In the genomic region with DNA sequence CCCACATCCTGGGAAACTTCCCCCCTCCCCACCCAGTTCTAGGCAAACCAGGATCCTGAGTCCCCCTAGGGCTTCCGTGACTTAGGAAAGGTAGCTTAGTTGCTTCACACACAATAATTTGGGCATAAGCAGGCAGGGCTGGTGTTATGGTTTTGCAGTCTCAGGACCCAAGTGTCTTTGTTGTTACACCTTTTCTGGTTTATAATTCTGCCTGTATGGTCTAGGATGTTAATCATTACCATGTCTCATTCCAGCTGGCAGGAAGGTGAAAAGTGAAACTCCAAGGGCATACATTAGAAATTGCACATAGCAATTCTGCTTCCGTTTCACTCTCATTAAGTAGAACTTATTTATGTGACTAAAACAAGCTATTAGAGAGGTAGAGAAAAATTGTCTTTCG, we compare ENCODE assay signal across 14 cellular contexts. TPM values are rescaled to one million over a fixed set of nuclear protein-coding genes. Genes with fewer than 3 reads are reported as not detected.
A peak's percentile ranks its signal among the peaks of the same experiment; 100 is the strongest.
DNase-seq lines count a peak whose midpoint lies in the region; ATAC-seq, FAIRE-seq and TF ChIP-seq lines count a peak whose summit lies in the region.
"Had no signal": no experiment of that assay in that cellular context is flagged by ENCODE, and none has a peak within 500 bp of the region (broad histone marks: within the 10 kb centered on the region; RNA-seq: fewer than 3 reads in every experiment).

No MANE protein-coding gene starts in this region.

- H3K4me3 Mint-ChIP-seq in activated naive CD8-positive, alpha-beta T cell treated with anti-CD3 and anti-CD28 coated beads, Interleukin-2, amount 50 U/mL, for 24 hours: no peak overlapping the region
- H3K4me3 Mint-ChIP-seq: B cell had no signal

- H3K36me3 ChIP-seq in HepG2 (replicated peaks in 1 of 2; ENCODE audit: control insufficient read depth in 1 of 2, insufficient read depth in 2 of 2, low read length in 2 of 2): no peaks in the 10 kb centered on the region

- WGBS in HepG2 (ENCODE audit: low lambda C conversion rate): 6% methylated on average over 3 of the region's 3 CpGs

- no peak for FAIRE-seq in HepG2 (lab: Jason Lieb, UNC)

- no peak for TF ChIP-seq RAD21 in HepG2 (CRISPR knock-in tag; IDR thresholded peaks at IDR 0.05)

- ATAC-seq in GM21786 (IDR thresholded peaks at IDR 0.05; ENCODE audit: unreplicated experiment) (peak; percentile 62), HepG2 (peak; percentile 99), HG03045 (IDR thresholded peaks at IDR 0.05; ENCODE audit: unreplicated experiment) (no peak)
- no peak for ATAC-seq in activated naive CD8-positive, alpha-beta T cell treated with anti-CD3 and anti-CD28 coated beads, Interleukin-2, amount 50 U/mL, for 24 hours

- H3K4me3 ChIP-seq in HepG2 (replicated peaks in 1 of 3; ENCODE audit: insufficient read depth in 1 of 3, low read depth in 2 of 3, low read length in 3 of 3): peak overlapping the region; percentile 58 to 66 (median 63)
- no peak overlapping the region for H3K4me3 ChIP-seq in coronary artery

- TF ChIP-seq EP300 in HepG2 (IDR thresholded peaks at IDR 0.05; ENCODE audit: low read depth in 2 of 2, low read length in 2 of 2) (no peak), HepG2 (CRISPR knock-in tag; IDR thresholded peaks at IDR 0.05; ENCODE audit: borderline replicate concordance) (no peak)

- H4K20me1 ChIP-seq in HepG2 (ENCODE audit: insufficient read depth, low read length): no peaks in the 10 kb centered on the region

- POLR2A ChIA-PET in HepG2 (lab: Yijun Ruan, JAX): no interaction called here

- TF ChIP-seq POLR2A in HepG2 (IDR thresholded peaks at IDR 0.05; ENCODE audit: insufficient read depth in 1 of 2, low read depth in 2 of 2, low read length in 2 of 2): no peak

- H3K9me3 Mint-ChIP-seq in activated naive CD8-positive, alpha-beta T cell treated with anti-CD3 and anti-CD28 coated beads, Interleukin-2, amount 50 U/mL, for 24 hours: no peaks in the 10 kb centered on the region
- H3K9me3 Mint-ChIP-seq: activated T-helper 2 cell treated with anti-CD3 and anti-CD28 coated beads, Interferon-gamma antibody, Interleukin-2, Interleukin-4, amounts not matched to agents 10 μg/mL and 5 μg/mL and 100 μg/mL, durations not matched to agents 14 hours and 24 hours and 36 hours had no signal

- H3K4me1 Mint-ChIP-seq in activated naive CD8-positive, alpha-beta T cell treated with anti-CD3 and anti-CD28 coated beads, Interleukin-2, amount 50 U/mL, for 24 hours: no peaks in the 10 kb centered on the region

- intact Hi-C loops in HepG2 (cut with micrococcal nuclease; ENCODE audit: unreplicated experiment): no loop called here

- no peaks in the 10 kb centered on the region for H3K79me2 ChIP-seq in HepG2 (ENCODE audit: insufficient read depth, low read length)

- BruUV-seq in HepG2 (replicated peaks; lab: Mats Ljungman, UMichigan): no TSS peak

- no peaks in the 10 kb centered on the region for H3K27me3 Mint-ChIP-seq in activated naive CD8-positive, alpha-beta T cell treated with anti-CD3 and anti-CD28 coated beads, Interleukin-2, amount 50 U/mL, for 24 hours
- H3K27me3 Mint-ChIP-seq: B cell had no signal

- TF ChIP-seq CTCF in HepG2 (CRISPR knock-in tag; IDR thresholded peaks at IDR 0.05) (no peak), coronary artery (IDR thresholded peaks at IDR 0.05) (no peak)

- H3K4me2 ChIP-seq in HepG2 (ENCODE audit: low read depth, low read length): peak overlapping the region; percentile 78

- no peaks in the 10 kb centered on the region; a peak in 1 of 5 replicates for H3K27me3 ChIP-seq in HepG2 (ENCODE audit: control insufficient read depth in 1 of 2, insufficient read depth in 2 of 2, low read length in 2 of 2)

- no peak overlapping the region for H3K27ac ChIP-seq in HepG2 (ENCODE audit: extremely low read length, insufficient read depth, low read length)
- no peak overlapping the region for H3K27ac ChIP-seq in coronary artery

- H3K9ac ChIP-seq in HepG2 (ENCODE audit: insufficient read depth, low read depth, low read length): no peak overlapping the region

- no peaks in the 10 kb centered on the region for H3K36me3 Mint-ChIP-seq in activated naive CD8-positive, alpha-beta T cell treated with anti-CD3 and anti-CD28 coated beads, Interleukin-2, amount 50 U/mL, for 24 hours (ENCODE audit: low read depth)

- in situ Hi-C loops in Caki2 (cut with HindIII; ENCODE audit: low pct_unique_long_range_greater_than_20kb, low sequenced_read_pairs) (no loop called here), HepG2 (cut with HindIII; ENCODE audit: extremely low pct_ligation_motif_present, low pct_unique_long_range_greater_than_20kb) (no loop called here)

- peaks cover 7% of the 10 kb centered on the region; the same call in 1 of the 2 replicates for H3K4me1 ChIP-seq in HepG2 (ENCODE audit: insufficient read depth, low read length)

- CTCF ChIA-PET in HepG2 (lab: Yijun Ruan, JAX; ENCODE audit: low intra/inter-chr PET ratio, low total read pairs): no interaction called here

- H2AFZ ChIP-seq in HepG2 (ENCODE audit: low read length): peak overlapping the region; percentile 58

- H3K27ac Mint-ChIP-seq in activated naive CD8-positive, alpha-beta T cell treated with anti-CD3 and anti-CD28 coated beads, Interleukin-2, amount 50 U/mL, for 24 hours: no peak overlapping the region
- H3K27ac Mint-ChIP-seq: activated T-helper 2 cell treated with anti-CD3 and anti-CD28 coated beads, Interferon-gamma antibody, Interleukin-2, Interleukin-4, amounts not matched to agents 10 μg/mL and 5 μg/mL and 100 μg/mL, durations not matched to agents 14 hours and 24 hours and 36 hours; B cell had no signal

- H3K9me3 ChIP-seq in HepG2 (ENCODE audit: low read length): no peaks in the 10 kb centered on the region

- DNase-seq in Caki2 (ENCODE audit: low read depth) (peak; percentile 56), NCI-H526 treated with DMSO at 0.1 percent for 48 hours (lab: John Stamatoyannopoulos, UW) (peak; percentile 28), HepG2 (ENCODE audit: low spot score) (peak; percentile 6), coronary artery (ENCODE audit: low spot score) (no peak), UCSD-AML1 (lab: John Stamatoyannopoulos, UW; ENCODE audit: unreplicated experiment) (no peak)
- DNase-seq in activated naive CD8-positive, alpha-beta T cell treated with anti-CD3 and anti-CD28 coated beads, Interleukin-2, amount 50 U/mL, for 24 hours: no peak
- DNase-seq: foreskin fibroblast, NCI-H1694, Right ventricle myocardium superior had no signal

TF ChIP-seq in HepG2, 621 proteins besides CTCF, POLR2A, EP300 and RAD21 (continues in another document):
- TF ChIP-seq FOXK1 (CRISPR knock-in tag; IDR thresholded peaks at IDR 0.05; ENCODE audit: borderline replicate concordance, low read depth) (no peak), TFAP4 (IDR thresholded peaks at IDR 0.05; ENCODE audit: borderline replicate concordance, low read depth) (0 out of 2 replicates have a peak, but pooled peaks have one; percentile 11)

RNA-seq across cellular contexts. Expression of gene UGT8, which starts 16.8 kb away (rescaled TPM):
- total RNA-seq in Caki2 (2014; rRNA removed; shearing (Covaris generic); ENCODE audit: low replicate concordance): 5.8 and 17.6 TPM in 2 replicates
- total RNA-seq in HepG2 (2016; rRNA removed; fragmentation: Illumina TruSeq; extraction: Trizol): not detected in 2 replicates
- not detected in 2 replicates for total RNA-seq in HepG2 (2016; cell fraction: cytosol; rRNA removed; fragmentation: Illumina TruSeq; extraction: Trizol; ENCODE audit: low read depth)
- not detected in 2 replicates for total RNA-seq in HepG2 (2016; cell fraction: insoluble cytoplasmic fraction; rRNA removed; fragmentation: Illumina TruSeq; extraction: Trizol)
- total RNA-seq in HepG2 (2016; cell fraction: membrane; rRNA removed; fragmentation: Illumina TruSeq; extraction: Trizol): not detected in 2 replicates
- total RNA-seq in HepG2 (2016; cell fraction: nucleus; rRNA removed; fragmentation: Illumina TruSeq; extraction: Trizol): not detected in 2 replicates
- 0.03 TPM in 1 of 2 replicates, not detected in the other for polyA plus RNA-seq in HepG2 (2011; rRNA removed)
- not detected in 2 replicates for polyA plus RNA-seq in HepG2 (2011; cell fraction: cytosol; rRNA removed)
- 0.14 TPM in 1 of 2 replicates, not detected in the other for polyA plus RNA-seq in HepG2 (2011; cell fraction: nucleus; rRNA removed)
- polyA plus RNA-seq in HepG2 (2012): not detected in 2 replicates
- polyA plus RNA-seq in HepG2 (2016; cell fraction: cytosol; fragmentation: Illumina TruSeq; extraction: Trizol; ENCODE audit: low read depth): not detected in 2 replicates
- polyA plus RNA-seq in HepG2 (2016; cell fraction: insoluble cytoplasmic fraction; fragmentation: Illumina TruSeq; extraction: Trizol; ENCODE audit: low read depth): not detected in 2 replicates
- polyA plus RNA-seq in HepG2 (2016; cell fraction: membrane; fragmentation: Illumina TruSeq; extraction: Trizol; ENCODE audit: low read depth): not detected in 2 replicates
- polyA plus RNA-seq in HepG2 (2016; cell fraction: nucleus; fragmentation: Illumina TruSeq; extraction: Trizol; ENCODE audit: insufficient read depth, low read depth): not detected in 2 replicates
- polyA minus RNA-seq in HepG2 (2011; rRNA and poly(A)+ RNA removed; ENCODE audit: low replicate concordance): not detected in 2 replicates
- polyA minus RNA-seq in HepG2 (2011; cell fraction: cytosol; rRNA and poly(A)+ RNA removed): not detected in 2 replicates
- polyA minus RNA-seq in HepG2 (2011; cell fraction: nucleus; rRNA and poly(A)+ RNA removed): 0.26 and 0.37 TPM in 2 replicates
- total RNA-seq: activated T-helper 2 cell treated with anti-CD3 and anti-CD28 coated beads, Interferon-gamma antibody, Interleukin-2, Interleukin-4, amounts not matched to agents 10 μg/mL and 5 μg/mL and 100 μg/mL, durations not matched to agents 14 hours and 24 hours and 36 hours; chondrocyte had no signal

Comparison
In these comparisons a context has a peak if more than half of its experiments do, and no peak if none do; other contexts are left out.
1. DNase-seq: peak in Caki2 (single experiment), NCI-H526 treated with DMSO at 0.1 percent for 48 hours (single experiment) and HepG2 (single experiment); none in coronary artery (single experiment), activated naive CD8-positive, alpha-beta T cell treated with anti-CD3 and anti-CD28 coated beads, Interleukin-2, amount 50 U/mL, for 24 hours (single experiment) and UCSD-AML1 (single experiment).
2. ATAC-seq: peak in GM21786 (single experiment) and HepG2 (single experiment); none in activated naive CD8-positive, alpha-beta T cell treated with anti-CD3 and anti-CD28 coated beads, Interleukin-2, amount 50 U/mL, for 24 hours (single experiment) and HG03045 (single experiment).